23 cellular contexts compared by ENCODE assay signal in the genomic region with DNA sequence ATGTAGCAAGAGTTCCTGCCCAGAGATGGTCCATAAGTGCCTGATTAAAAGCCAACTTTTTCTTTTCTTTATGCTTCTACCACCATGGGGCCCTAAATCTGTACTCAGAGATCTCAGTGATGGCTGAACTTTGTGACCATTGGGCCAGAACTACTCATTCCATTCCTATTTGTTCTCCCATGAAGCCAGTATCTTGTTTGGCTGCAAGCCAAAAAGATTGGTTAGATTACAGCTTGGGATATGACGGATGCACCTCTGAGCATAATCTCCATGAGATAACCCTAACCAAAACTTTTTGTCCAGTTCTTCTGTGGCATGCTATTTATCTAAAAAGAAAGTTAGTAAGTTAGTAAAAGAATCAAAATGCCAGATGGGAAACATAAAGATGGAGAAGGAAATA.
"Had no signal": no experiment of that assay in that cellular context is flagged by ENCODE, and none has a peak within 500 bp of the region (broad histone marks: within the 10 kb centered on the region; RNA-seq: fewer than 3 reads in every experiment).

No MANE protein-coding gene starts in this region.

- H3K4me1 ChIP-seq: breast epithelium, colonic mucosa, Peyer's patch had no signal

- H3K4me3 ChIP-seq: breast epithelium, colonic mucosa, Peyer's patch had no signal

- H3K4me1 Mint-ChIP-seq: activated CD4-positive, alpha-beta T cell treated with anti-CD3 and anti-CD28 coated beads, Interleukin-2, amount 10 ng/mL, durations not matched to agents 7 days and 5 days had no signal

- H3K36me3 ChIP-seq: breast epithelium, colonic mucosa, Peyer's patch had no signal

- H3K36me3 Mint-ChIP-seq: activated CD4-positive, alpha-beta memory T cell treated with anti-CD3 and anti-CD28 coated beads for 36 hours; activated naive CD8-positive, alpha-beta T cell had no signal

- ATAC-seq: activated T-cell treated with anti-CD3 and anti-CD28 coated beads, Interleukin-2, amount 50 U/mL, for 4 hours had no signal

- H3K27ac ChIP-seq: breast epithelium, colonic mucosa, Peyer's patch, VCaP had no signal

- H3K27me3 ChIP-seq: breast epithelium, colonic mucosa, Peyer's patch had no signal

- H3K27me3 Mint-ChIP-seq: activated CD4-positive, alpha-beta memory T cell treated with anti-CD3 and anti-CD28 coated beads for 36 hours; activated naive CD8-positive, alpha-beta T cell had no signal

- H3K9me3 ChIP-seq: colonic mucosa had no signal

- H3K27ac Mint-ChIP-seq: activated CD4-positive, alpha-beta memory T cell treated with anti-CD3 and anti-CD28 coated beads for 36 hours; activated CD4-positive, alpha-beta T cell treated with anti-CD3 and anti-CD28 coated beads, Interleukin-2, amount 10 ng/mL, durations not matched to agents 7 days and 5 days; activated naive CD8-positive, alpha-beta T cell had no signal

- H3K4me3 Mint-ChIP-seq: activated CD4-positive, alpha-beta memory T cell treated with anti-CD3 and anti-CD28 coated beads for 36 hours; activated CD4-positive, alpha-beta T cell treated with anti-CD3 and anti-CD28 coated beads, Interleukin-2, amount 10 ng/mL, durations not matched to agents 7 days and 5 days; activated naive CD8-positive, alpha-beta T cell; activated T-cell treated with anti-CD3 and anti-CD28 coated beads, Interleukin-2, amount 50 U/mL, for 4 hours had no signal

- DNase-seq: activated CD4-positive, alpha-beta memory T cell treated with anti-CD3 and anti-CD28 coated beads for 36 hours; activated CD4-positive, alpha-beta T cell treated with anti-CD3 and anti-CD28 coated beads, Interleukin-2, amount 10 ng/mL, durations not matched to agents 7 days and 5 days; activated CD4-positive, CD25-positive, alpha-beta regulatory T cell; activated CD8-positive, alpha-beta memory T cell treated with anti-CD3 and anti-CD28 coated beads for 24 hours; activated effector memory CD4-positive, alpha-beta T cell treated with anti-CD3 and anti-CD28 coated beads, Interleukin-2, amount 50 U/mL, for 16 hours; activated naive CD4-positive, alpha-beta T cell treated with Interleukin-2 at 50 U/mL for 16 hours; activated T-cell treated with anti-CD3 and anti-CD28 coated beads, Interleukin-2, amount 50 U/mL, for 4 hours; caudate nucleus; colonic mucosa; Karpas-422; NCI-H1048; NCI-H146; NCI-H1930; NCI-H2107; NCI-H2171 treated with DMSO at 0.1 percent for 48 hours; NCI-H226; NCI-H526 treated with DMSO at 0.1 percent for 48 hours; Peyer's patch; SIG-M5; T-helper 1 cell had no signal
